Comparison of ENCODE assay signal across 28 cellular contexts in the genomic region with DNA sequence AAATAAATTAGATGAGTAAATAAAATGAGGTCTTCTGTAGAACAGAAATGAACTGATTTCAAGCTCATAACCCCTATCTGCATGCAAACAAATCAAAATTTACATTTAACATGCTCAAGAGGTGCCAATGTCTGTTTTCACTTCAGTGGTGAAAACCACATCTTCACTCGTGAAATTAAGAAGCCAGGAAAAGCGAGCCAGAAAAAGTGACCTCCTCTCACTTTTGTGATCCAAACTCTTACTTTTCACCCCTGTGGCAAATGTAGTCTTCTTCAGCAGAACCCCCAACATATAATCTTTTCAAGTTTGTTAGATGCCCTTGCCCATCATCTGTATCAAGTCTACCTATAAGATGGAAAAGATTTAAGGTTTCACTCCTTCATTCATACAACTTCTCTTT.
"Had no signal": no experiment of that assay in that cellular context is flagged by ENCODE, and none has a peak within 500 bp of the region (broad histone marks: within the 10 kb centered on the region; RNA-seq: fewer than 3 reads in every experiment).

No MANE protein-coding gene starts in this region.

- H3K9me3 ChIP-seq: ovary, psoas muscle, right lobe of liver, sigmoid colon, suprapubic skin, testis, tibial artery, transverse colon, vagina had no signal

- H3K4me1 ChIP-seq: neural progenitor cell, psoas muscle, right lobe of liver, sigmoid colon, suprapubic skin, tibial artery, transverse colon, vagina had no signal

- H3K27ac ChIP-seq: neural progenitor cell, ovary, parathyroid adenoma, psoas muscle, right lobe of liver, sigmoid colon, suprapubic skin, testis, tibial artery, transverse colon, vagina had no signal

- H3K27me3 Mint-ChIP-seq: naive thymus-derived CD8-positive, alpha-beta T cell; natural killer cell treated with Interleukin-12 subunit alpha and Interleukin-12 subunit beta and Interleukin-15 and Interleukin-18, amount 100 ng/mL, for 72 hours; progenitor cell of endocrine pancreas; stimulated activated memory B cell treated with anti-CD40 and anti-IgM and Interleukin-4, amounts not matched to agents 10 μg/mL and 1 μg/mL and 100 μg/mL, for 72 hours; stimulated activated naive CD8-positive, alpha-beta T cell treated with anti-CD3 and anti-CD28 coated beads, Interleukin-15, amount 100 ng/mL, for 72 hours; type B pancreatic cell had no signal

- H3K36me3 ChIP-seq: neural progenitor cell, ovary had no signal

- H3K9me3 Mint-ChIP-seq: naive thymus-derived CD8-positive, alpha-beta T cell; natural killer cell treated with Interleukin-12 subunit alpha and Interleukin-12 subunit beta and Interleukin-15 and Interleukin-18, amount 100 ng/mL, for 72 hours; neural progenitor cell; stimulated activated memory B cell treated with anti-CD40 and anti-IgM and Interleukin-4, amounts not matched to agents 10 μg/mL and 1 μg/mL and 100 μg/mL, for 72 hours; stimulated activated naive CD8-positive, alpha-beta T cell treated with anti-CD3 and anti-CD28 coated beads, Interleukin-15, amount 100 ng/mL, for 72 hours; type B pancreatic cell had no signal

- H3K36me3 Mint-ChIP-seq: natural killer cell treated with Interleukin-12 subunit alpha and Interleukin-12 subunit beta and Interleukin-15 and Interleukin-18, amount 100 ng/mL, for 72 hours had no signal

- H3K4me1 Mint-ChIP-seq: neural progenitor cell; stimulated activated memory B cell treated with anti-CD40 and anti-IgM and Interleukin-4, amounts not matched to agents 10 μg/mL and 1 μg/mL and 100 μg/mL, for 72 hours had no signal

- H3K4me3 Mint-ChIP-seq: naive thymus-derived CD8-positive, alpha-beta T cell; natural killer cell treated with Interleukin-12 subunit alpha and Interleukin-12 subunit beta and Interleukin-15 and Interleukin-18, amount 100 ng/mL, for 72 hours; neural progenitor cell; stimulated activated memory B cell treated with anti-CD40 and anti-IgM and Interleukin-4, amounts not matched to agents 10 μg/mL and 1 μg/mL and 100 μg/mL, for 72 hours; stimulated activated naive CD8-positive, alpha-beta T cell treated with anti-CD3 and anti-CD28 coated beads, Interleukin-15, amount 100 ng/mL, for 72 hours; type B pancreatic cell had no signal

- H3K27ac Mint-ChIP-seq: natural killer cell treated with Interleukin-12 subunit alpha and Interleukin-12 subunit beta and Interleukin-15 and Interleukin-18, amount 100 ng/mL, for 72 hours; neural progenitor cell; progenitor cell of endocrine pancreas; stimulated activated memory B cell treated with anti-CD40 and anti-IgM and Interleukin-4, amounts not matched to agents 10 μg/mL and 1 μg/mL and 100 μg/mL, for 72 hours; type B pancreatic cell had no signal

- H3K4me3 ChIP-seq: neural progenitor cell, ovary, psoas muscle, right lobe of liver, sigmoid colon, suprapubic skin, testis, tibial artery, transverse colon, vagina had no signal

- ATAC-seq: naive thymus-derived CD8-positive, alpha-beta T cell; natural killer cell treated with Interleukin-12 subunit alpha and Interleukin-12 subunit beta and Interleukin-15 and Interleukin-18, amount 100 ng/mL, for 72 hours; psoas muscle; right cardiac atrium; right lobe of liver; stimulated activated memory B cell treated with anti-CD40 and anti-IgM and Interleukin-4, amounts not matched to agents 10 μg/mL and 1 μg/mL and 100 μg/mL, for 72 hours; stimulated activated naive CD8-positive, alpha-beta T cell treated with anti-CD3 and anti-CD28 coated beads, Interleukin-15, amount 100 ng/mL, for 72 hours; stimulated activated naive CD8-positive, alpha-beta T cell treated with anti-CD3 and anti-CD28 coated beads, Interleukin-15, Interleukin-2, amounts not matched to agents 100 U/mL and 50 U/mL, for 24 hours had no signal

- DNase-seq: naive thymus-derived CD8-positive, alpha-beta T cell; occipital lobe; ovary; posterior cingulate gyrus; psoas muscle; right cardiac atrium; right lobe of liver; small intestine; stimulated activated CD4-positive, alpha-beta T cell treated with anti-CD3 and anti-CD28 coated beads, Interleukin-15, amount 100 ng/mL, for 24 hours; stimulated activated CD4-positive, alpha-beta T cell treated with anti-CD3 and anti-CD28 coated beads, Interleukin-2, amount 100 ng/mL, for 24 hours; stimulated activated CD4-positive, alpha-beta T cell treated with anti-CD3 and anti-CD28 coated beads, Interleukin-2, amount 100 ng/mL, for 48 hours; stimulated activated CD4-positive, alpha-beta T cell treated with anti-CD3 and anti-CD28 coated beads, Interleukin-4, amount 100 ng/mL, for 24 hours; stimulated activated naive CD4-positive, alpha-beta T cell; stimulated activated naive CD8-positive, alpha-beta T cell treated with anti-CD3 and anti-CD28 coated beads, Interleukin-15, amount 100 ng/mL, for 72 hours; stimulated activated naive CD8-positive, alpha-beta T cell treated with anti-CD3 and anti-CD28 coated beads, Interleukin-15, Interleukin-2, amounts not matched to agents 100 U/mL and 50 U/mL, for 24 hours; substantia nigra; testis; transverse colon had no signal
